In genomic region chr1:229323885-229324553, GRCh38 we compare ENCODE assay signal across 1 cellular context.
TF ChIP-seq lines count a peak whose summit lies in the region.

No MANE protein-coding gene starts in this region.

TF ChIP-seq in IMR-90, 13 proteins besides CTCF, POLR2A, EP300 and RAD21:
- no peak for TF ChIP-seq CHD1 (IDR thresholded peaks at IDR 0.05; ENCODE audit: low read depth, low read length)
- TF ChIP-seq, protein P1, sequence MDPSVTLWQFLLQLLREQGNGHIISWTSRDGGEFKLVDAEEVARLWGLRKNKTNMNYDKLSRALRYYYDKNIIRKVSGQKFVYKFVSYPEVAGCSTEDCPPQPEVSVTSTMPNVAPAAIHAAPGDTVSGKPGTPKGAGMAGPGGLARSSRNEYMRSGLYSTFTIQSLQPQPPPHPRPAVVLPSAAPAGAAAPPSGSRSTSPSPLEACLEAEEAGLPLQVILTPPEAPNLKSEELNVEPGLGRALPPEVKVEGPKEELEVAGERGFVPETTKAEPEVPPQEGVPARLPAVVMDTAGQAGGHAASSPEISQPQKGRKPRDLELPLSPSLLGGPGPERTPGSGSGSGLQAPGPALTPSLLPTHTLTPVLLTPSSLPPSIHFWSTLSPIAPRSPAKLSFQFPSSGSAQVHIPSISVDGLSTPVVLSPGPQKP (IDR thresholded peaks at IDR 0.05; ENCODE audit: borderline replicate concordance, low read depth, low read length) = no peak
- TF ChIP-seq MAZ (IDR thresholded peaks at IDR 0.05; ENCODE audit: borderline replicate concordance, low read depth, low read length) = no peak
- TF ChIP-seq MAFK (IDR thresholded peaks at IDR 0.05; ENCODE audit: low read depth, low read length) = no peak
- TF ChIP-seq FOS (IDR thresholded peaks at IDR 0.05; ENCODE audit: low read depth, low read length) = no peak
- no peak for TF ChIP-seq SMC3 (IDR thresholded peaks at IDR 0.05; ENCODE audit: low read depth, low read length)
- no peak for TF ChIP-seq RCOR1 (IDR thresholded peaks at IDR 0.05; ENCODE audit: insufficient replicate concordance, low read length)
- TF ChIP-seq MXI1 (IDR thresholded peaks at IDR 0.05; ENCODE audit: borderline replicate concordance, low read depth, low read length) = no peak
- TF ChIP-seq, protein P2, sequence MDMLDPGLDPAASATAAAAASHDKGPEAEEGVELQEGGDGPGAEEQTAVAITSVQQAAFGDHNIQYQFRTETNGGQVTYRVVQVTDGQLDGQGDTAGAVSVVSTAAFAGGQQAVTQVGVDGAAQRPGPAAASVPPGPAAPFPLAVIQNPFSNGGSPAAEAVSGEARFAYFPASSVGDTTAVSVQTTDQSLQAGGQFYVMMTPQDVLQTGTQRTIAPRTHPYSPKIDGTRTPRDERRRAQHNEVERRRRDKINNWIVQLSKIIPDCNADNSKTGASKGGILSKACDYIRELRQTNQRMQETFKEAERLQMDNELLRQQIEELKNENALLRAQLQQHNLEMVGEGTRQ (IDR thresholded peaks at IDR 0.05; ENCODE audit: low read depth, low read length) = no peak
- no peak for TF ChIP-seq RFX5 (IDR thresholded peaks at IDR 0.05; ENCODE audit: low read depth, low read length)
- no peak for TF ChIP-seq CEBPB (IDR thresholded peaks at IDR 0.05; ENCODE audit: low read depth, low read length)
- no peak for TF ChIP-seq BHLHE40 (IDR thresholded peaks at IDR 0.05; ENCODE audit: low read depth, low read length)
- TF ChIP-seq NFE2L2 (IDR thresholded peaks at IDR 0.05; ENCODE audit: low read depth, low read length) = no peak
TF ChIP-seq in IMR-90: peak in this region for 0.
